1 cellular context compared by ENCODE assay signal in the genomic region with DNA sequence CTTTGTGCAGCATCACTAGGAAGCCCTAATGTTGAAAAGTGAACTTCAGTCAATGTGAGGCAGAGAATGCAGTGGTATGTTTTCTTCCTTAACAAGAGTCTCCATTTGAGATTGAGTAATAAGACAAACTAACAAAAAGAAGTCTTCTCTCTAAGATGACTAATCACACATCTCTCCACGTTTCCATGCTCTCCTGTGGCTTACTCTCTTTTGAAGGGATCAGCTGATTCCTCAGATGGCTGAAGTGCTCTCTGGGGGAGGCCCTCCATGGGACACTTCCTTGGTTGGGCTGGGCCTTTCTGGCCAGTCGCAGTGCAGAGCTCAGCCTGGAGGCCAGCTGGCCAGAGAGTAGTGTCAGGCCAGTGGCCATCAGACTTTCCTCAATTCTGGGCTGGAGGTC.
TF ChIP-seq lines count a peak whose summit lies in the region.

No MANE protein-coding gene starts in this region.

TF ChIP-seq in K562, 482 proteins besides CTCF, POLR2A, EP300 and RAD21:
- TF ChIP-seq MYC (IDR thresholded peaks at IDR 0.05; ENCODE audit: low read depth, low read length) (no peak), MYC (CRISPR knock-in tag; IDR thresholded peaks at IDR 0.05; ENCODE audit: borderline replicate concordance, low read depth) (no peak), BACH1 (tag; IDR thresholded peaks at IDR 0.05) (no peak), XRCC5 (IDR thresholded peaks at IDR 0.05; ENCODE audit: low read depth, low read length) (no peak), TAF9B (IDR thresholded peaks at IDR 0.05; ENCODE audit: partially characterized antibody) (no peak), ZNF197 (CRISPR knock-in tag; IDR thresholded peaks at IDR 0.05; ENCODE audit: low read depth) (no peak), PTBP1 (IDR thresholded peaks at IDR 0.05; ENCODE audit: low read depth, low read length) (no peak), GTF2A2 (tag; IDR thresholded peaks at IDR 0.05) (no peak), NFE2L1 (tag; IDR thresholded peaks at IDR 0.05; ENCODE audit: borderline replicate concordance, low read depth) (no peak), ZNF165 (CRISPR knock-in tag; IDR thresholded peaks at IDR 0.05; ENCODE audit: borderline replicate concordance) (no peak), SRSF3 (IDR thresholded peaks at IDR 0.05; ENCODE audit: insufficient read depth, low read length) (no peak), ZNF121 (CRISPR knock-in tag; conservative IDR thresholded peaks at IDR 0.05) (no peak), GABPA (tag; conservative IDR thresholded peaks at IDR 0.05; ENCODE audit: low read depth) (no peak), ZNF212 (CRISPR knock-in tag; IDR thresholded peaks at IDR 0.05) (no peak)
- TF ChIP-seq, protein P1, sequence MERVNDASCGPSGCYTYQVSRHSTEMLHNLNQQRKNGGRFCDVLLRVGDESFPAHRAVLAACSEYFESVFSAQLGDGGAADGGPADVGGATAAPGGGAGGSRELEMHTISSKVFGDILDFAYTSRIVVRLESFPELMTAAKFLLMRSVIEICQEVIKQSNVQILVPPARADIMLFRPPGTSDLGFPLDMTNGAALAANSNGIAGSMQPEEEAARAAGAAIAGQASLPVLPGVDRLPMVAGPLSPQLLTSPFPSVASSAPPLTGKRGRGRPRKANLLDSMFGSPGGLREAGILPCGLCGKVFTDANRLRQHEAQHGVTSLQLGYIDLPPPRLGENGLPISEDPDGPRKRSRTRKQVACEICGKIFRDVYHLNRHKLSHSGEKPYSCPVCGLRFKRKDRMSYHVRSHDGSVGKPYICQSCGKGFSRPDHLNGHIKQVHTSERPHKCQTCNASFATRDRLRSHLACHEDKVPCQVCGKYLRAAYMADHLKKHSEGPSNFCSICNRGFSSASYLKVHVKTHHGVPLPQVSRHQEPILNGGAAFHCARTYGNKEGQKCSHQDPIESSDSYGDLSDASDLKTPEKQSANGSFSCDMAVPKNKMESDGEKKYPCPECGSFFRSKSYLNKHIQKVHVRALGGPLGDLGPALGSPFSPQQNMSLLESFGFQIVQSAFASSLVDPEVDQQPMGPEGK (CRISPR knock-in tag; IDR thresholded peaks at IDR 0.05; ENCODE audit: borderline replicate concordance): no peak
- TF ChIP-seq, protein P2, sequence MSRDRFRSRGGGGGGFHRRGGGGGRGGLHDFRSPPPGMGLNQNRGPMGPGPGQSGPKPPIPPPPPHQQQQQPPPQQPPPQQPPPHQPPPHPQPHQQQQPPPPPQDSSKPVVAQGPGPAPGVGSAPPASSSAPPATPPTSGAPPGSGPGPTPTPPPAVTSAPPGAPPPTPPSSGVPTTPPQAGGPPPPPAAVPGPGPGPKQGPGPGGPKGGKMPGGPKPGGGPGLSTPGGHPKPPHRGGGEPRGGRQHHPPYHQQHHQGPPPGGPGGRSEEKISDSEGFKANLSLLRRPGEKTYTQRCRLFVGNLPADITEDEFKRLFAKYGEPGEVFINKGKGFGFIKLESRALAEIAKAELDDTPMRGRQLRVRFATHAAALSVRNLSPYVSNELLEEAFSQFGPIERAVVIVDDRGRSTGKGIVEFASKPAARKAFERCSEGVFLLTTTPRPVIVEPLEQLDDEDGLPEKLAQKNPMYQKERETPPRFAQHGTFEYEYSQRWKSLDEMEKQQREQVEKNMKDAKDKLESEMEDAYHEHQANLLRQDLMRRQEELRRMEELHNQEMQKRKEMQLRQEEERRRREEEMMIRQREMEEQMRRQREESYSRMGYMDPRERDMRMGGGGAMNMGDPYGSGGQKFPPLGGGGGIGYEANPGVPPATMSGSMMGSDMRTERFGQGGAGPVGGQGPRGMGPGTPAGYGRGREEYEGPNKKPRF (IDR thresholded peaks at IDR 0.05; ENCODE audit: low read depth, low read length): no peak
- TF ChIP-seq, protein P3, sequence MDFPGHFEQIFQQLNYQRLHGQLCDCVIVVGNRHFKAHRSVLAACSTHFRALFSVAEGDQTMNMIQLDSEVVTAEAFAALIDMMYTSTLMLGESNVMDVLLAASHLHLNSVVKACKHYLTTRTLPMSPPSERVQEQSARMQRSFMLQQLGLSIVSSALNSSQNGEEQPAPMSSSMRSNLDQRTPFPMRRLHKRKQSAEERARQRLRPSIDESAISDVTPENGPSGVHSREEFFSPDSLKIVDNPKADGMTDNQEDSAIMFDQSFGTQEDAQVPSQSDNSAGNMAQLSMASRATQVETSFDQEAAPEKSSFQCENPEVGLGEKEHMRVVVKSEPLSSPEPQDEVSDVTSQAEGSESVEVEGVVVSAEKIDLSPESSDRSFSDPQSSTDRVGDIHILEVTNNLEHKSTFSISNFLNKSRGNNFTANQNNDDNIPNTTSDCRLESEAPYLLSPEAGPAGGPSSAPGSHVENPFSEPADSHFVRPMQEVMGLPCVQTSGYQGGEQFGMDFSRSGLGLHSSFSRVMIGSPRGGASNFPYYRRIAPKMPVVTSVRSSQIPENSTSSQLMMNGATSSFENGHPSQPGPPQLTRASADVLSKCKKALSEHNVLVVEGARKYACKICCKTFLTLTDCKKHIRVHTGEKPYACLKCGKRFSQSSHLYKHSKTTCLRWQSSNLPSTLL (IDR thresholded peaks at IDR 0.05): no peak
- TF ChIP-seq, protein P4, sequence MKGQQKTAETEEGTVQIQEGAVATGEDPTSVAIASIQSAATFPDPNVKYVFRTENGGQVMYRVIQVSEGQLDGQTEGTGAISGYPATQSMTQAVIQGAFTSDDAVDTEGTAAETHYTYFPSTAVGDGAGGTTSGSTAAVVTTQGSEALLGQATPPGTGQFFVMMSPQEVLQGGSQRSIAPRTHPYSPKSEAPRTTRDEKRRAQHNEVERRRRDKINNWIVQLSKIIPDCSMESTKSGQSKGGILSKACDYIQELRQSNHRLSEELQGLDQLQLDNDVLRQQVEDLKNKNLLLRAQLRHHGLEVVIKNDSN (CRISPR knock-in tag; IDR thresholded peaks at IDR 0.05): no peak
- TF ChIP-seq, protein P5, sequence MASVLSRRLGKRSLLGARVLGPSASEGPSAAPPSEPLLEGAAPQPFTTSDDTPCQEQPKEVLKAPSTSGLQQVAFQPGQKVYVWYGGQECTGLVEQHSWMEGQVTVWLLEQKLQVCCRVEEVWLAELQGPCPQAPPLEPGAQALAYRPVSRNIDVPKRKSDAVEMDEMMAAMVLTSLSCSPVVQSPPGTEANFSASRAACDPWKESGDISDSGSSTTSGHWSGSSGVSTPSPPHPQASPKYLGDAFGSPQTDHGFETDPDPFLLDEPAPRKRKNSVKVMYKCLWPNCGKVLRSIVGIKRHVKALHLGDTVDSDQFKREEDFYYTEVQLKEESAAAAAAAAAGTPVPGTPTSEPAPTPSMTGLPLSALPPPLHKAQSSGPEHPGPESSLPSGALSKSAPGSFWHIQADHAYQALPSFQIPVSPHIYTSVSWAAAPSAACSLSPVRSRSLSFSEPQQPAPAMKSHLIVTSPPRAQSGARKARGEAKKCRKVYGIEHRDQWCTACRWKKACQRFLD (CRISPR knock-in tag; IDR thresholded peaks at IDR 0.05): no peak
- TF ChIP-seq, protein P6, sequence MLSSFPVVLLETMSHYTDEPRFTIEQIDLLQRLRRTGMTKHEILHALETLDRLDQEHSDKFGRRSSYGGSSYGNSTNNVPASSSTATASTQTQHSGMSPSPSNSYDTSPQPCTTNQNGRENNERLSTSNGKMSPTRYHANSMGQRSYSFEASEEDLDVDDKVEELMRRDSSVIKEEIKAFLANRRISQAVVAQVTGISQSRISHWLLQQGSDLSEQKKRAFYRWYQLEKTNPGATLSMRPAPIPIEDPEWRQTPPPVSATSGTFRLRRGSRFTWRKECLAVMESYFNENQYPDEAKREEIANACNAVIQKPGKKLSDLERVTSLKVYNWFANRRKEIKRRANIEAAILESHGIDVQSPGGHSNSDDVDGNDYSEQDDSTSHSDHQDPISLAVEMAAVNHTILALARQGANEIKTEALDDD (IDR thresholded peaks at IDR 0.05): no peak
TF ChIP-seq in K562: peak in this region for 0.
